12 cellular contexts compared by ENCODE assay signal in the genomic region with DNA sequence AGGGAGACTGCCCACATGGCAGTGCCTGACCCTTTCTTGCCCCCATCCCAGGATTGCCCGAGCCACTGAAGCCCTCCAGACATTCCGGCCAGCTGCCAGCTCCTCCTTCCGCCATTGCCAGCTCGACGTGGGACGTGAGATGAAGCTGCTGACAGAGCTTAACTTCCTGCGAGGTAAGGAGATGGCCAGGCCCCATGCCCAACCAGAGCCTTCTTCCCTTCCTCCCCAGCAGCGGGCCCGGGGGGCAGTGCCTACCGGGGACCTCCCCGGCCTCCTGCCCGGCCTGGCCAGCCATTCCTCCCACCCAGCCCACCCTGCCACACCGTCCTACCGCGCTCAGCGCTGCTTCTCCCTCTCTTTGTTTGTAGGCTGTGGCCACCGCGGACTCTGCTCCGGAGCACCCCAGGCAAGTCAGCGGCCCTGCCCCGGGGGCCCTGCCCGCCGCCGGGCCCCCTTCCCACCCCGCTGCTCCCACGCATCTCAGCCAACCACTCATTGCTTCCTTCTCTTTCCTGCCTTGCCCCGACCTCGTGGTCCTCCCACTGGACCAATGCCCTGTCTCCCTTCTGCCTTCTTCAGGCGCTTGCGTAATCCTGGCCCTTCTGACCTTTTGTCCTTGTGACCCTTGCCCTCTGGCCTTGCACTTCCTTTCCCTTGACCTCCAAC. TPM values are rescaled to one million over a fixed set of nuclear protein-coding genes. Genes with fewer than 3 reads are reported as not detected.
A peak's percentile ranks its signal among the peaks of the same experiment; 100 is the strongest.
DNase-seq lines count a peak whose midpoint lies in the region; ATAC-seq and TF ChIP-seq lines count a peak whose summit lies in the region.
"Had no signal": no experiment of that assay in that cellular context is flagged by ENCODE, and none has a peak within 500 bp of the region (broad histone marks: within the 10 kb centered on the region; RNA-seq: fewer than 3 reads in every experiment).

No MANE protein-coding gene starts in this region.

- ATAC-seq in right lobe of liver (peak in 1 of 4 donors; percentile 50), aorta (ENCODE audit: low FRiP score) (no peak), HG03354 (IDR thresholded peaks at IDR 0.05; ENCODE audit: poor library complexity, severe bottlenecking, unreplicated experiment) (no peak), GM21786 (IDR thresholded peaks at IDR 0.05; ENCODE audit: unreplicated experiment) (no peak)

- H3K4me3 ChIP-seq in right lobe of liver: no peak overlapping the region
- no peak overlapping the region for H3K4me3 ChIP-seq in aorta (ENCODE audit: low read length in 2 of 2)
- H3K4me3 ChIP-seq: lung had no signal

- H3K4me1 ChIP-seq in right lobe of liver (no peaks in the 10 kb centered on the region), aorta (ENCODE audit: control insufficient read depth in 1 of 2, insufficient read depth in 2 of 2, low read length in 2 of 2) (no peaks in the 10 kb centered on the region)

- no peak for TF ChIP-seq POLR2A in right lobe of liver (IDR thresholded peaks at IDR 0.05)

- intact Hi-C loops in right lobe of liver (cut with DNase I) (no loop called here), aorta (cut with DNase I) (loop anchor here in 1 of 2 donors (5.0 kb wide), 1 partner anchor 49 kb away; no protein-coding TSS in a partner anchor)

- no peak for TF ChIP-seq CTCF in right lobe of liver (IDR thresholded peaks at IDR 0.05)

- 43% methylated on average over 13 of the region's 30 CpGs for WGBS in right lobe of liver (ENCODE audit: insufficient coverage, low coverage, low lambda C conversion rate, missing lambda C conversion rate)
- 90 to 94% methylated on average over 29 to 30 of the region's 30 CpGs for WGBS in aorta, 2 donors

- H3K27ac ChIP-seq in right lobe of liver (no peak overlapping the region), aorta (ENCODE audit: low read depth in 1 of 2, low read length in 2 of 2) (no peak overlapping the region)

- H3K36me3 ChIP-seq in right lobe of liver (no peaks in the 10 kb centered on the region), aorta (ENCODE audit: control insufficient read depth in 1 of 2, insufficient read depth in 2 of 2, low read length in 1 of 2) (no peaks in the 10 kb centered on the region)

- H3K27me3 ChIP-seq in right lobe of liver: no peaks in the 10 kb centered on the region
- no peaks in the 10 kb centered on the region for H3K27me3 ChIP-seq in aorta (ENCODE audit: control insufficient read depth in 1 of 2, insufficient read depth in 2 of 2, low read length in 1 of 2)

- peak; percentile 0 for DNase-seq in stimulated activated CD4-positive, alpha-beta T cell treated with anti-CD3 and anti-CD28 coated beads, Interleukin-15, amount 100 ng/mL, for 24 hours
- DNase-seq in stimulated activated CD4-positive, alpha-beta T cell treated with anti-CD3 and anti-CD28 coated beads, Interleukin-12 subunit alpha, Interleukin-12 subunit beta, amount 100 ng/mL, for 4 hours: no peak
- DNase-seq in SKM-1 (lab: John Stamatoyannopoulos, UW; ENCODE audit: unreplicated experiment): peak; percentile 77
- peak in 2 of 3 donors; percentile 48 to 56 for DNase-seq in right lobe of liver
- DNase-seq in aorta: peak; percentile 57 to 75
- DNase-seq in SW480 (ENCODE audit: low spot score): no peak
- DNase-seq: GF-D8; NCI-H1092; stimulated activated CD4-positive, alpha-beta T cell treated with anti-CD3 and anti-CD28 coated beads, Interleukin-2, amount 100 ng/mL, for 24 hours had no signal

- H3K9me3 ChIP-seq in right lobe of liver: no peaks in the 10 kb centered on the region
- no peaks in the 10 kb centered on the region for H3K9me3 ChIP-seq in aorta (ENCODE audit: control insufficient read depth, low read length)

RNA-seq across cellular contexts. Expression of a gene that starts 4.9 kb away (rescaled TPM):
- total RNA-seq in right lobe of liver (under 1 TPM in 2 of 6 experiments, not detected in 4; 0.09 to 0.15 TPM), aorta (1 to 10 TPM; 1.6 to 3.4 TPM)
- 1 to 10 TPM in 1 of 2 donors, under 1 TPM in 1; 0.50 to 2.1 TPM for polyA plus RNA-seq in aorta

RNA-seq across cellular contexts. Expression of a gene that starts 5.5 kb away (rescaled TPM):
- 100 to 1,000 TPM in 3 of 6 experiments, 10 to 100 TPM in 3; 85.5 to 145 (median 99.9) TPM for total RNA-seq in right lobe of liver
- total RNA-seq in aorta: 100 to 1,000 TPM; 136 to 143 TPM
- polyA plus RNA-seq in aorta: 100 to 1,000 TPM; 179 to 255 TPM

RNA-seq across cellular contexts. Expression of a gene that starts 29.1 kb away (rescaled TPM):
- total RNA-seq in right lobe of liver (10 to 100 TPM in 3 of 6 experiments, 1 to 10 TPM in 3; 4.0 to 14.4 (median 10.5) TPM), aorta (10 to 100 TPM; 58.9 to 97.9 TPM)
- 100 to 1,000 TPM in 1 of 2 donors, 10 to 100 TPM in 1; 21.7 to 195 TPM for polyA plus RNA-seq in aorta

RNA-seq across cellular contexts. Expression of a gene that starts 29.9 kb away (rescaled TPM):
- 10 to 100 TPM; 20.0 to 50.7 (median 23.9) TPM for total RNA-seq in right lobe of liver
- 10 to 100 TPM; 20.3 to 21.3 TPM for total RNA-seq in aorta
- 10 to 100 TPM; 26.2 to 52.9 TPM for polyA plus RNA-seq in aorta

RNA-seq across cellular contexts. Expression of a gene that starts 38.2 kb away (rescaled TPM):
- 100 to 1,000 TPM in 1 of 6 experiments, 10 to 100 TPM in 5; 50.4 to 106 (median 60.4) TPM for total RNA-seq in right lobe of liver
- 10 to 100 TPM; 42.4 to 52.4 TPM for total RNA-seq in aorta
- 100 to 1,000 TPM; 162 to 200 TPM for polyA plus RNA-seq in aorta

Comparison
In these comparisons a context has a peak if more than half of its experiments do, and no peak if none do; other contexts are left out.
1. DNase-seq: peak in stimulated activated CD4-positive, alpha-beta T cell treated with anti-CD3 and anti-CD28 coated beads, Interleukin-15, amount 100 ng/mL, for 24 hours (single experiment), SKM-1 (single experiment), right lobe of liver (2 of 3) and aorta (2 of 2); none in stimulated activated CD4-positive, alpha-beta T cell treated with anti-CD3 and anti-CD28 coated beads, Interleukin-12 subunit alpha, Interleukin-12 subunit beta, amount 100 ng/mL, for 4 hours (single experiment) and SW480 (single experiment).